ENCODE assay signal across 1 cellular context in the genomic region with DNA sequence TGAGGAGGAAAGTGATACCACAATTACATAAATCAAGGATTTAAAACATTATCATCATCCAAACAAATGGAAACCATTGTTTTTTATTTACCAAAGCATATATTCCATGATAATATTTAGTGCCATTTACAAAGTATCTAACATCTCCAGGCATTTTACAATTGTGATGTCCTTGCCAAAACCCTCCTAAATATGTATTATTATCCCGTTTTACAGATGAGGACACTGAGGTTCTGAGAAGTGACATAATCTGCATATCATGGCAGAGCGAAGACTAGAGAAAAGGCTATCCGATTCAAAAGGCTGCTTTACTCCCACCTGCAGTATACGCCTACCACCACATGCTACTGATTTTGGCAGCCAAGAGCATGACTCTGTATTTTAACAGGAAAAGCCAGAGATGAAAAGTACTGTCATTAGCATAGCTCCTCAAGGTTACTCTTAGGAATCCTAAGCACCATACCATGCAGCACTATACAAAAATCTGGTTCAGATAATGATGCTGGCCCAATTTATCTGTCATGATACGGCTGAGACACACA.
TF ChIP-seq lines count a peak whose summit lies in the region.

No MANE protein-coding gene starts in this region.

TF ChIP-seq in GM23338, 12 proteins besides CTCF, POLR2A, EP300 and RAD21 (continued from another document):
- TF ChIP-seq, protein P1, sequence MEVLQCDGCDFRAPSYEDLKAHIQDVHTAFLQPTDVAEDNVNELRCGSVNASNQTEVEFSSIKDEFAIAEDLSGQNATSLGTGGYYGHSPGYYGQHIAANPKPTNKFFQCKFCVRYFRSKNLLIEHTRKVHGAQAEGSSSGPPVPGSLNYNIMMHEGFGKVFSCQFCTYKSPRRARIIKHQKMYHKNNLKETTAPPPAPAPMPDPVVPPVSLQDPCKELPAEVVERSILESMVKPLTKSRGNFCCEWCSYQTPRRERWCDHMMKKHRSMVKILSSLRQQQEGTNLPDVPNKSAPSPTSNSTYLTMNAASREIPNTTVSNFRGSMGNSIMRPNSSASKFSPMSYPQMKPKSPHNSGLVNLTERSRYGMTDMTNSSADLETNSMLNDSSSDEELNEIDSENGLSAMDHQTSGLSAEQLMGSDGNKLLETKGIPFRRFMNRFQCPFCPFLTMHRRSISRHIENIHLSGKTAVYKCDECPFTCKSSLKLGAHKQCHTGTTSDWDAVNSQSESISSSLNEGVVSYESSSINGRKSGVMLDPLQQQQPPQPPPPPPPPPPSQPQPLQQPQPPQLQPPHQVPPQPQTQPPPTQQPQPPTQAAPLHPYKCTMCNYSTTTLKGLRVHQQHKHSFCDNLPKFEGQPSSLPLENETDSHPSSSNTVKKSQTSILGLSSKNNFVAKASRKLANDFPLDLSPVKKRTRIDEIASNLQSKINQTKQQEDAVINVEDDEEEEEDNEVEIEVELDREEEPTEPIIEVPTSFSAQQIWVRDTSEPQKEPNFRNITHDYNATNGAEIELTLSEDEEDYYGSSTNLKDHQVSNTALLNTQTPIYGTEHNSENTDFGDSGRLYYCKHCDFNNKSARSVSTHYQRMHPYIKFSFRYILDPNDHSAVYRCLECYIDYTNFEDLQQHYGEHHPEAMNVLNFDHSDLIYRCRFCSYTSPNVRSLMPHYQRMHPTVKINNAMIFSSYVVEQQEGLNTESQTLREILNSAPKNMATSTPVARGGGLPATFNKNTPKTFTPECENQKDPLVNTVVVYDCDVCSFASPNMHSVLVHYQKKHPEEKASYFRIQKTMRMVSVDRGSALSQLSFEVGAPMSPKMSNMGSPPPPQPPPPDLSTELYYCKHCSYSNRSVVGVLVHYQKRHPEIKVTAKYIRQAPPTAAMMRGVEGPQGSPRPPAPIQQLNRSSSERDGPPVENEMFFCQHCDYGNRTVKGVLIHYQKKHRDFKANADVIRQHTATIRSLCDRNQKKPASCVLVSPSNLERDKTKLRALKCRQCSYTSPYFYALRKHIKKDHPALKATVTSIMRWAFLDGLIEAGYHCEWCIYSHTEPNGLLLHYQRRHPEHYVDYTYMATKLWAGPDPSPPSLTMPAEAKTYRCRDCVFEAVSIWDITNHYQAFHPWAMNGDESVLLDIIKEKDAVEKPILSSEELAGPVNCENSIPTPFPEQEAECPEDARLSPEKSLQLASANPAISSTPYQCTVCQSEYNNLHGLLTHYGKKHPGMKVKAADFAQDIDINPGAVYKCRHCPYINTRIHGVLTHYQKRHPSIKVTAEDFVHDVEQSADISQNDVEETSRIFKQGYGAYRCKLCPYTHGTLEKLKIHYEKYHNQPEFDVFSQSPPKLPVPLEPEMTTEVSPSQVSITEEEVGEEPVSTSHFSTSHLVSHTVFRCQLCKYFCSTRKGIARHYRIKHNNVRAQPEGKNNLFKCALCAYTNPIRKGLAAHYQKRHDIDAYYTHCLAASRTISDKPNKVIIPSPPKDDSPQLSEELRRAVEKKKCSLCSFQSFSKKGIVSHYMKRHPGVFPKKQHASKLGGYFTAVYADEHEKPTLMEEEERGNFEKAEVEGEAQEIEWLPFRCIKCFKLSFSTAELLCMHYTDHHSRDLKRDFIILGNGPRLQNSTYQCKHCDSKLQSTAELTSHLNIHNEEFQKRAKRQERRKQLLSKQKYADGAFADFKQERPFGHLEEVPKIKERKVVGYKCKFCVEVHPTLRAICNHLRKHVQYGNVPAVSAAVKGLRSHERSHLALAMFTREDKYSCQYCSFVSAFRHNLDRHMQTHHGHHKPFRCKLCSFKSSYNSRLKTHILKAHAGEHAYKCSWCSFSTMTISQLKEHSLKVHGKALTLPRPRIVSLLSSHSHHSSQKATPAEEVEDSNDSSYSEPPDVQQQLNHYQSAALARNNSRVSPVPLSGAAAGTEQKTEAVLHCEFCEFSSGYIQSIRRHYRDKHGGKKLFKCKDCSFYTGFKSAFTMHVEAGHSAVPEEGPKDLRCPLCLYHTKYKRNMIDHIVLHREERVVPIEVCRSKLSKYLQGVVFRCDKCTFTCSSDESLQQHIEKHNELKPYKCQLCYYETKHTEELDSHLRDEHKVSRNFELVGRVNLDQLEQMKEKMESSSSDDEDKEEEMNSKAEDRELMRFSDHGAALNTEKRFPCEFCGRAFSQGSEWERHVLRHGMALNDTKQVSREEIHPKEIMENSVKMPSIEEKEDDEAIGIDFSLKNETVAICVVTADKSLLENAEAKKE (CRISPR knock-in tag; IDR thresholded peaks at IDR 0.05): no peak
